Comparison of ENCODE assay signal across 1 cellular context in genomic region chr3:129248286-129248979, GRCh38.
TF ChIP-seq lines count a peak whose summit lies in the region.

No MANE protein-coding gene starts in this region.

TF ChIP-seq in GM12878, 131 proteins besides CTCF, POLR2A, EP300 and RAD21 (continued from another document):
- TF ChIP-seq E4F1 (IDR thresholded peaks at IDR 0.05; ENCODE audit: borderline replicate concordance, partially characterized antibody) (no peak), ZBTB11 (CRISPR knock-in tag; IDR thresholded peaks at IDR 0.05) (no peak)
